ENCODE assay signal across 9 cellular contexts in genomic region chr17:47621293-47622178, GRCh38. TPM values are rescaled to one million over a fixed set of nuclear protein-coding genes. Genes with fewer than 3 reads are reported as not detected.
DNase-seq lines count a peak whose midpoint lies in the region; ATAC-seq lines count a peak whose summit lies in the region.
"Had no signal": no experiment of that assay in that cellular context is flagged by ENCODE, and none has a peak within 500 bp of the region (broad histone marks: within the 10 kb centered on the region; RNA-seq: fewer than 3 reads in every experiment).

No MANE protein-coding gene starts in this region.

- H3K79me2 ChIP-seq in Karpas-422 (ENCODE audit: low read length): no peaks in the 10 kb centered on the region

- intact Hi-C loops in activated T-helper 1 cell treated with anti-CD3 and anti-CD28 coated beads, Interleukin-12 subunit alpha, Interleukin-12 subunit beta, Interleukin-2, Interleukin-4 antibody, amounts not matched to agents 30 ng/mL and 10 ng/mL and 1 ng/mL, durations not matched to agents 14 hours and 24 hours and 36 hours (cut with micrococcal nuclease): no loop called here
- intact Hi-C loops in right cardiac atrium (cut with DNase I): no loop called here

- H3K36me3 Mint-ChIP-seq in activated T-helper 1 cell treated with anti-CD3 and anti-CD28 coated beads, Interleukin-12 subunit alpha, Interleukin-12 subunit beta, Interleukin-2, Interleukin-4 antibody, amounts not matched to agents 30 ng/mL and 10 ng/mL and 1 ng/mL, durations not matched to agents 14 hours and 24 hours and 36 hours (ENCODE audit: low read depth): peaks cover 40% of the 10 kb centered on the region

- H3K9me2 ChIP-seq in Karpas-422 (replicated peaks; ENCODE audit: insufficient read depth, low read length): no peaks in the 10 kb centered on the region

- ATAC-seq in right cardiac atrium: peak; percentile 80 to 86
- no peak for ATAC-seq in GM19455 (IDR thresholded peaks at IDR 0.05; ENCODE audit: unreplicated experiment)

- H3K9me3 ChIP-seq in right cardiac atrium (ENCODE audit: control insufficient read depth, low read length): no peaks in the 10 kb centered on the region
- no peaks in the 10 kb centered on the region for H3K9me3 ChIP-seq in Karpas-422 (ENCODE audit: low read length)

- H3K4me2 ChIP-seq in Karpas-422 (ENCODE audit: low read depth, low read length, poor library complexity, severe bottlenecking): no peak overlapping the region

- no peak overlapping the region for H3K9ac ChIP-seq in Karpas-422 (ENCODE audit: low read length)

- H3K27me3 Mint-ChIP-seq in activated T-helper 1 cell treated with anti-CD3 and anti-CD28 coated beads, Interleukin-12 subunit alpha, Interleukin-12 subunit beta, Interleukin-2, Interleukin-4 antibody, amounts not matched to agents 30 ng/mL and 10 ng/mL and 1 ng/mL, durations not matched to agents 14 hours and 24 hours and 36 hours (ENCODE audit: insufficient read depth): no peaks in the 10 kb centered on the region

- H3K4me1 ChIP-seq in right cardiac atrium (ENCODE audit: control insufficient read depth, insufficient read depth, low read length): no peaks in the 10 kb centered on the region
- H3K4me1 ChIP-seq in Karpas-422 (ENCODE audit: low read length): no peaks in the 10 kb centered on the region

- H3K36me3 ChIP-seq in Karpas-422 (ENCODE audit: insufficient read depth, low read length): peaks cover 31% of the 10 kb centered on the region; the same call in 1 of the 2 replicates

- peak overlapping the region; percentile 82 for H3K27ac Mint-ChIP-seq in activated T-helper 1 cell treated with anti-CD3 and anti-CD28 coated beads, Interleukin-12 subunit alpha, Interleukin-12 subunit beta, Interleukin-2, Interleukin-4 antibody, amounts not matched to agents 30 ng/mL and 10 ng/mL and 1 ng/mL, durations not matched to agents 14 hours and 24 hours and 36 hours

- WGBS in right cardiac atrium: 27% methylated on average over 9 of the region's 9 CpGs

- H3K27me3 ChIP-seq in right cardiac atrium (ENCODE audit: control insufficient read depth, insufficient read depth) (no peaks in the 10 kb centered on the region), Karpas-422 (ENCODE audit: low read length) (no peaks in the 10 kb centered on the region)

- H3K27ac ChIP-seq in right cardiac atrium (ENCODE audit: low read length) (peak overlapping the region; percentile 75), Karpas-422 (ENCODE audit: low read length) (no peak overlapping the region)
- H3K27ac ChIP-seq: C4-2B had no signal

- no peaks in the 10 kb centered on the region for H4K20me1 ChIP-seq in Karpas-422 (ENCODE audit: insufficient read depth, low read depth, low read length)

- H3K4me3 ChIP-seq in right cardiac atrium (ENCODE audit: low read length) (no peak overlapping the region), Karpas-422 (ENCODE audit: low read length) (no peak overlapping the region)

- DNase-seq in SIG-M5 treated with dmso at 0.1 percent for 504 hours (lab: John Stamatoyannopoulos, UW; ENCODE audit: unreplicated experiment) (peak; percentile 15), SIG-M5 (lab: John Stamatoyannopoulos, UW) (no peak), right cardiac atrium (peak; percentile 60 to 75 (median 71)), smooth muscle cell of the brain vasculature (ENCODE audit: low read depth, low spot score) (peak; percentile 88), Karpas-422 (no peak)
- DNase-seq in activated T-helper 1 cell treated with anti-CD3 and anti-CD28 coated beads, Interleukin-12 subunit alpha, Interleukin-12 subunit beta, Interleukin-2, Interleukin-4 antibody, amounts not matched to agents 30 ng/mL and 10 ng/mL and 1 ng/mL, durations not matched to agents 14 hours and 24 hours and 36 hours (ENCODE audit: low spot score): no peak
- no peak for DNase-seq in NK-92 treated with Interleukin-12 subunit alpha and Interleukin-12 subunit beta, amount 100 ng/mL, for 24 hours (lab: John Stamatoyannopoulos, UW)

- no peaks in the 10 kb centered on the region for H3K9me3 Mint-ChIP-seq in activated T-helper 1 cell treated with anti-CD3 and anti-CD28 coated beads, Interleukin-12 subunit alpha, Interleukin-12 subunit beta, Interleukin-2, Interleukin-4 antibody, amounts not matched to agents 30 ng/mL and 10 ng/mL and 1 ng/mL, durations not matched to agents 14 hours and 24 hours and 36 hours

- no peak overlapping the region for H3K4me3 Mint-ChIP-seq in activated T-helper 1 cell treated with anti-CD3 and anti-CD28 coated beads, Interleukin-12 subunit alpha, Interleukin-12 subunit beta, Interleukin-2, Interleukin-4 antibody, amounts not matched to agents 30 ng/mL and 10 ng/mL and 1 ng/mL, durations not matched to agents 14 hours and 24 hours and 36 hours

- no peak overlapping the region for H2AFZ ChIP-seq in Karpas-422 (ENCODE audit: low read length)

- peaks cover 26% of the 10 kb centered on the region for H3K4me1 Mint-ChIP-seq in activated T-helper 1 cell treated with anti-CD3 and anti-CD28 coated beads, Interleukin-12 subunit alpha, Interleukin-12 subunit beta, Interleukin-2, Interleukin-4 antibody, amounts not matched to agents 30 ng/mL and 10 ng/mL and 1 ng/mL, durations not matched to agents 14 hours and 24 hours and 36 hours (ENCODE audit: low read depth)

RNA-seq across cellular contexts. Expression of gene KPNB1, which starts 28.2 kb away (rescaled TPM):
- total RNA-seq in activated T-helper 1 cell treated with anti-CD3 and anti-CD28 coated beads, Interleukin-12 subunit alpha, Interleukin-12 subunit beta, Interleukin-2, Interleukin-4 antibody, amounts not matched to agents 30 ng/mL and 10 ng/mL and 1 ng/mL, durations not matched to agents 14 hours and 24 hours and 36 hours: 718 and 719 TPM in 2 replicates
- 100 to 1,000 TPM; 134 to 175 (median 167) TPM for total RNA-seq in right cardiac atrium
- polyA plus RNA-seq in right cardiac atrium: 50.0 TPM
- total RNA-seq in Karpas-422 (2014; rRNA removed; shearing (Covaris generic); ENCODE audit: low replicate concordance): 152 and 184 TPM in 2 replicates

Comparison
In these comparisons a context has a peak if more than half of its experiments do, and no peak if none do; other contexts are left out.
1. DNase-seq: peak in SIG-M5 treated with dmso at 0.1 percent for 504 hours (single experiment), right cardiac atrium (3 of 3) and smooth muscle cell of the brain vasculature (single experiment); none in SIG-M5 (single experiment), activated T-helper 1 cell treated with anti-CD3 and anti-CD28 coated beads, Interleukin-12 subunit alpha, Interleukin-12 subunit beta, Interleukin-2, Interleukin-4 antibody, amounts not matched to agents 30 ng/mL and 10 ng/mL and 1 ng/mL, durations not matched to agents 14 hours and 24 hours and 36 hours (single experiment), NK-92 treated with Interleukin-12 subunit alpha and Interleukin-12 subunit beta, amount 100 ng/mL, for 24 hours (single experiment) and Karpas-422 (single experiment).